1 cellular context compared by ENCODE assay signal in genomic region chr14:97149775-97150174, GRCh38.
TF ChIP-seq lines count a peak whose summit lies in the region.

No MANE protein-coding gene starts in this region.

TF ChIP-seq in K562, 482 proteins besides CTCF, POLR2A, EP300 and RAD21 (continued from another document):
- TF ChIP-seq REST (CRISPR knock-in tag; IDR thresholded peaks at IDR 0.05; ENCODE audit: low read depth) (no peak), RFX7 (CRISPR knock-in tag; IDR thresholded peaks at IDR 0.05) (no peak), ZNF232 (CRISPR knock-in tag; IDR thresholded peaks at IDR 0.05) (no peak), CHD4 (IDR thresholded peaks at IDR 0.05; ENCODE audit: insufficient read depth, insufficient replicate concordance, low read depth, low read length, poor library complexity, severe bottlenecking) (no peak), SLC30A9 (CRISPR knock-in tag; IDR thresholded peaks at IDR 0.05) (no peak), KDM4B (IDR thresholded peaks at IDR 0.05; ENCODE audit: borderline replicate concordance in 2 of 2, low read depth in 1 of 2) (no peak), ZNF717 (CRISPR knock-in tag; IDR thresholded peaks at IDR 0.05) (no peak), ZNF121 (CRISPR knock-in tag; conservative IDR thresholded peaks at IDR 0.05) (no peak), YY1 (IDR thresholded peaks at IDR 0.05; ENCODE audit: borderline replicate concordance in 1 of 3, control insufficient read depth in 1 of 3, extremely low read depth in 1 of 3, insufficient read depth in 3 of 3, insufficient read length in 1 of 3, insufficient replicate concordance in 2 of 3, low read depth in 1 of 3, low read length in 2 of 3) (no peak), ZBTB7A (IDR thresholded peaks at IDR 0.05; ENCODE audit: borderline replicate concordance, control insufficient read depth, low read depth, low read length) (no peak), NCOA4 (IDR thresholded peaks at IDR 0.05; ENCODE audit: partially characterized antibody) (no peak), ZNF449 (CRISPR knock-in tag; IDR thresholded peaks at IDR 0.05) (no peak), YBX1 (IDR thresholded peaks at IDR 0.05) (no peak), HNRNPH1 (optimal IDR thresholded peaks at IDR 0.05; ENCODE audit: low read depth, low read length) (no peak), MEF2D (tag; conservative IDR thresholded peaks at IDR 0.05; ENCODE audit: low read depth) (no peak)
